Comparison of ENCODE assay signal across 12 cellular contexts in the genomic region with DNA sequence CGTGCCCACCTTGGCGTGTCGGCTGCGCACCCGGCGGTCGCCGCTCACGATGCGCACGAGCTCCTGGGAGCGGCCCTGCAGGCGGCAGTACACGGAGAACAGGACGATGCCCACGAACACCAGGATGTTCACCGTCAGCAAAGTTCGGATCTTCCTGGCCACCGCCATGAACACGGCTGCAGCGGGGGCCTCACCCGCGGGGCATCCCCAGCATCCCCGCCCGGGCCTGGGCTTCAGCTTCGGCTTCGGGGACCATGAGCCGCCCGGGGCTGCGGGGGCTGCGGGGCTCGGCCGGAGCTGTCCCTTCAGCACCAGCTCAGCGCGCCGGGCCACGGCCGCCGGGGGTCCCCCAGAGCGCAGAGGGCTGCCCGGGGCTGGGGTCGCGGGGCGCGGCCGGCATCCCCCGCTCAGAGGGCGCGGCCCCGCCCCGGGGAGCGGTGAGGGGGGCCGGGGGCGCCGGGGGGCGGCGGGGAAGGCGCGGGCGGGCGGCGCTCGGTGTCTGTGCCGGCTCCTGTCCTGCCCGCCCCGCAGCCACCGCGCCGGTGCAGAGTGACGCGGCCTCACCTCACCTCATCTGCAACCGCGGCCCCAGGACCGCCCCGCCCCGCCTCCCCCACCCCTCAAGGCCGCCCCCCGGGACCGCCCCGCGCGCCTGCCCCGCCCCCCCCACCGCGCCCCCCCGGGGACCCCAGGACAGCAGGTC. TPM values are rescaled to one million over a fixed set of nuclear protein-coding genes. Genes with fewer than 3 reads are reported as not detected.
DNase-seq lines count a peak whose midpoint lies in the region; TF ChIP-seq lines count a peak whose summit lies in the region.
"Had no signal": no experiment of that assay in that cellular context is flagged by ENCODE, and none has a peak within 500 bp of the region (broad histone marks: within the 10 kb centered on the region; RNA-seq: fewer than 3 reads in every experiment).

A gene (minus strand): TSS at position 554 of the 703 bp plus-strand sequence. CDS start 386 bp downstream, at position 168.

- H3K36me3 Mint-ChIP-seq in endodermal cell (ENCODE audit: low read depth), result no peaks in the 10 kb centered on the region

- H3K9me3 ChIP-seq in PC-9 (ENCODE audit: insufficient read depth, low read depth), result no peaks in the 10 kb centered on the region; the same call in 1 of the 2 replicates
- H3K9me3 ChIP-seq in endodermal cell (ENCODE audit: control insufficient read depth, low read length), result peaks cover 29% of the 10 kb centered on the region
- peaks cover 9% of the 10 kb centered on the region for H3K9me3 ChIP-seq in trophoblast cell (ENCODE audit: insufficient read depth, low read depth, low read length)
- H3K9me3 ChIP-seq in thyroid gland, result no peaks in the 10 kb centered on the region
- H3K9me3 ChIP-seq in tibial nerve, result peaks cover 0 to 8% (median 0%) of the 10 kb centered on the region in 4 donors

- H3K27ac ChIP-seq in PC-9 (no peak within 1 kb of the TSS), endodermal cell (ENCODE audit: low read depth, low read length) (no peak within 1 kb of the TSS), trophoblast cell (ENCODE audit: low read depth, low read length) (no peak within 1 kb of the TSS), thyroid gland (no peak within 1 kb of the TSS), tibial nerve (no peak within 1 kb of the TSS)

- no peaks in the 10 kb centered on the region for H3K79me1 ChIP-seq in trophoblast cell (ENCODE audit: low read length)

- H3K36me3 ChIP-seq in PC-9 (ENCODE audit: low read depth), result no peaks in the 10 kb centered on the region
- H3K36me3 ChIP-seq in endodermal cell (ENCODE audit: control insufficient read depth, insufficient read depth, low read length), result no peaks in the 10 kb centered on the region
- H3K36me3 ChIP-seq in trophoblast cell (ENCODE audit: control insufficient read depth in 1 of 2, insufficient read depth in 2 of 2, low read length in 2 of 2), result no peaks in the 10 kb centered on the region
- H3K36me3 ChIP-seq in thyroid gland, result no peaks in the 10 kb centered on the region
- no peaks in the 10 kb centered on the region for H3K36me3 ChIP-seq in tibial nerve

- intact Hi-C loops in PC-9 (cut with micrococcal nuclease; ENCODE audit: unreplicated experiment), result no loop called here
- intact Hi-C loops in thyroid gland (cut with DNase I), result loop anchor here (10.0 kb wide), 1 partner anchor 54 kb away; no protein-coding TSS in a partner anchor

- no peaks in the 10 kb centered on the region for H3K9me3 Mint-ChIP-seq in endodermal cell

- no peaks in the 10 kb centered on the region for H3K4me1 ChIP-seq in PC-9 (replicated peaks; ENCODE audit: insufficient read depth)
- H3K4me1 ChIP-seq in endodermal cell (ENCODE audit: control insufficient read depth, insufficient read depth, low read length), result no peaks in the 10 kb centered on the region
- no peaks in the 10 kb centered on the region for H3K4me1 ChIP-seq in trophoblast cell (ENCODE audit: control insufficient read depth in 1 of 2, insufficient read depth in 2 of 2, low read length in 2 of 2)
- peaks cover 42 to 48% of the 10 kb centered on the region in 2 donors for H3K4me1 ChIP-seq in thyroid gland
- peaks cover 0 to 24% (median 2%) of the 10 kb centered on the region in 4 donors for H3K4me1 ChIP-seq in tibial nerve

- H4K91ac ChIP-seq in trophoblast cell (ENCODE audit: low read depth, low read length), result no peak within 1 kb of the TSS

- peaks cover 9% of the 10 kb centered on the region; the same call in 1 of the 2 replicates for H3F3A ChIP-seq in PC-9 (ENCODE audit: insufficient read depth, low read depth)

- H2AFZ ChIP-seq in PC-9, result no peak within 1 kb of the TSS
- H2AFZ ChIP-seq in trophoblast cell (ENCODE audit: insufficient read depth, low read length, poor library complexity), result no peak within 1 kb of the TSS

- H3K27ac Mint-ChIP-seq in endodermal cell, result no peak within 1 kb of the TSS

- POLR2A ChIA-PET in PC-9 (lab: Charles Lee; ENCODE audit: unreplicated experiment), result no interaction called here

- H3K4me2 ChIP-seq in PC-9 (no peak within 1 kb of the TSS), trophoblast cell (ENCODE audit: low read length) (no peak within 1 kb of the TSS)

- H2BK12ac ChIP-seq in trophoblast cell (ENCODE audit: low read length), result no peak within 1 kb of the TSS

- TF ChIP-seq EP300 in tibial nerve (IDR thresholded peaks at IDR 0.05), result no peak

- no peak within 1 kb of the TSS for H2BK5ac ChIP-seq in trophoblast cell (ENCODE audit: low read depth, low read length, poor library complexity)

- no peak within 1 kb of the TSS for H2AK5ac ChIP-seq in trophoblast cell (ENCODE audit: low read length)

- H3K9me2 ChIP-seq in PC-9 (ENCODE audit: insufficient read depth), result no peaks in the 10 kb centered on the region

- no peak within 1 kb of the TSS for H3K9ac ChIP-seq in endodermal cell (ENCODE audit: extremely low read depth, low read length, poor library complexity, severe bottlenecking)
- no peak within 1 kb of the TSS for H3K9ac ChIP-seq in trophoblast cell (ENCODE audit: low read length)

- H3K4me1 Mint-ChIP-seq in endodermal cell, result no peaks in the 10 kb centered on the region

- CTCF ChIA-PET in PC-9 (lab: Charles Lee), result no interaction called here

- H3K14ac ChIP-seq in trophoblast cell (ENCODE audit: low read length), result no peak within 1 kb of the TSS

- H3K4me3 ChIP-seq in PC-9 (no peak within 1 kb of the TSS), endodermal cell (ENCODE audit: low read length) (no peak within 1 kb of the TSS), trophoblast cell (ENCODE audit: low read depth, low read length) (peak within 1 kb of the TSS; percentile 20), thyroid gland (replicated peaks in 1 of 3) (no peak within 1 kb of the TSS), tibial nerve (no peak within 1 kb of the TSS)

- H3K23ac ChIP-seq in trophoblast cell (ENCODE audit: low read length), result no peak within 1 kb of the TSS

- no TSS peak for BruUV-seq in PC-9 (replicated peaks; lab: Mats Ljungman, UMichigan)

- WGBS in endodermal cell (ENCODE audit: insufficient coverage in 1 of 2, insufficient read length in 1 of 2), 2 experiments, result 69 to 73% methylated on average over 17 to 73 of the region's 86 CpGs
- WGBS in trophoblast cell (ENCODE audit: extremely low coverage, insufficient coverage, insufficient read length), result no CpG with 5 or more reads among the region's 86 CpGs
- WGBS in thyroid gland, 2 donors, result 0 to 12% methylated on average over 1 to 21 of the region's 86 CpGs
- 0 to 9% methylated on average over 4 to 9 of the region's 86 CpGs for WGBS in tibial nerve, 2 donors

- no peak for TF ChIP-seq POLR2A in thyroid gland (IDR thresholded peaks at IDR 0.05)
- TF ChIP-seq POLR2A in tibial nerve (IDR thresholded peaks at IDR 0.05), result no peak

- H3K18ac ChIP-seq in trophoblast cell (ENCODE audit: low read length), result no peak within 1 kb of the TSS

- H2BK120ac ChIP-seq in trophoblast cell (ENCODE audit: insufficient read depth, low read length, poor library complexity), result no peak within 1 kb of the TSS

- no peaks in the 10 kb centered on the region for H3K79me2 ChIP-seq in PC-9 (ENCODE audit: low read depth)
- no peaks in the 10 kb centered on the region for H3K79me2 ChIP-seq in trophoblast cell (ENCODE audit: control insufficient read depth, insufficient read depth, low read length, poor library complexity)

- H3K27me3 Mint-ChIP-seq in endodermal cell (ENCODE audit: insufficient read depth), result peaks cover 63% of the 10 kb centered on the region

- H4K8ac ChIP-seq in trophoblast cell (ENCODE audit: low read depth, low read length), result no peak within 1 kb of the TSS

- no peaks in the 10 kb centered on the region for H4K20me1 ChIP-seq in PC-9 (ENCODE audit: insufficient read depth)

- no peak for TF ChIP-seq CTCF in PC-9 (conservative IDR thresholded peaks at IDR 0.05)
- peak; percentile 23 for TF ChIP-seq CTCF in endodermal cell (conservative IDR thresholded peaks at IDR 0.05)
- no peak for TF ChIP-seq CTCF in thyroid gland (IDR thresholded peaks at IDR 0.05)
- TF ChIP-seq CTCF in tibial nerve (IDR thresholded peaks at IDR 0.05), result no peak

- DNase-seq in activated CD8-positive, alpha-beta memory T cell treated with anti-CD3 and anti-CD28 coated beads for 24 hours, result peak; percentile 60
- no peak for DNase-seq in activated CD8-positive, alpha-beta memory T cell treated with anti-CD3 and anti-CD28 coated beads, Interleukin-2, amount 50 U/mL, for 48 hours
- DNase-seq in PC-9 (no peak), endodermal cell (peak; percentile 92), trophoblast cell (no peak), thyroid gland (no peak), foreskin melanocyte (no peak), tibial nerve (ENCODE audit: low spot score in 2 of 2) (no peak)
- DNase-seq: AML-193; NCI-H345; stimulated activated naive CD4-positive, alpha-beta T cell treated with Interleukin-2 at 50 U/mL for 16 hours had no signal

- H4K12ac ChIP-seq in trophoblast cell (ENCODE audit: low read depth, low read length), result no peak within 1 kb of the TSS

- H3K4ac ChIP-seq in trophoblast cell (ENCODE audit: low read depth, low read length), result no peak within 1 kb of the TSS

- peak within 1 kb of the TSS; percentile 39 for H3K4me3 Mint-ChIP-seq in endodermal cell

- H3K27me3 ChIP-seq in PC-9 (ENCODE audit: insufficient read depth, low read depth), result peaks cover 84% of the 10 kb centered on the region
- no peaks in the 10 kb centered on the region for H3K27me3 ChIP-seq in endodermal cell (ENCODE audit: control insufficient read depth, insufficient read depth, low read length, poor library complexity, severe bottlenecking)
- peaks cover 29% of the 10 kb centered on the region for H3K27me3 ChIP-seq in trophoblast cell (ENCODE audit: insufficient read depth, low read length)
- H3K27me3 ChIP-seq in thyroid gland, result peaks cover 6% of the 10 kb centered on the region
- H3K27me3 ChIP-seq in tibial nerve, result peaks cover 0 to 79% of the 10 kb centered on the region in 2 donors

RNA-seq across cellular contexts. Expression of the gene that starts here (rescaled TPM):
- total RNA-seq in PC-9 (2021), result 11.2 and 16.1 TPM in 2 replicates
- total RNA-seq in endodermal cell, result under 1 TPM in 1 of 2 donors, not detected in 1; 0.13 TPM
- 0.21 TPM for polyA plus RNA-seq in endodermal cell (2013, experiment 1 of 2)
- not detected for polyA plus RNA-seq in endodermal cell (2013, experiment 2 of 2)
- polyA plus RNA-seq in trophoblast cell (2013), result 0.03 TPM in 1 of 2 replicates, not detected in the other
- total RNA-seq in thyroid gland, result 10 to 100 TPM in 2 of 4 donors, 1 to 10 TPM in 2; 2.2 to 29.2 (median 15.9) TPM
- 1 to 10 TPM in 1 of 4 donors, not detected in 3; 1.6 TPM for total RNA-seq in tibial nerve
- total RNA-seq: fibroblast of villous mesenchyme had no signal

Comparison
In these comparisons a context has a peak if more than half of its experiments do, and no peak if none do; other contexts are left out.
1. Peak in DNase-seq in endodermal cell; RNA of the gene not detected or under 1 TPM.